ENCODE assay signal across 9 cellular contexts in the genomic region with DNA sequence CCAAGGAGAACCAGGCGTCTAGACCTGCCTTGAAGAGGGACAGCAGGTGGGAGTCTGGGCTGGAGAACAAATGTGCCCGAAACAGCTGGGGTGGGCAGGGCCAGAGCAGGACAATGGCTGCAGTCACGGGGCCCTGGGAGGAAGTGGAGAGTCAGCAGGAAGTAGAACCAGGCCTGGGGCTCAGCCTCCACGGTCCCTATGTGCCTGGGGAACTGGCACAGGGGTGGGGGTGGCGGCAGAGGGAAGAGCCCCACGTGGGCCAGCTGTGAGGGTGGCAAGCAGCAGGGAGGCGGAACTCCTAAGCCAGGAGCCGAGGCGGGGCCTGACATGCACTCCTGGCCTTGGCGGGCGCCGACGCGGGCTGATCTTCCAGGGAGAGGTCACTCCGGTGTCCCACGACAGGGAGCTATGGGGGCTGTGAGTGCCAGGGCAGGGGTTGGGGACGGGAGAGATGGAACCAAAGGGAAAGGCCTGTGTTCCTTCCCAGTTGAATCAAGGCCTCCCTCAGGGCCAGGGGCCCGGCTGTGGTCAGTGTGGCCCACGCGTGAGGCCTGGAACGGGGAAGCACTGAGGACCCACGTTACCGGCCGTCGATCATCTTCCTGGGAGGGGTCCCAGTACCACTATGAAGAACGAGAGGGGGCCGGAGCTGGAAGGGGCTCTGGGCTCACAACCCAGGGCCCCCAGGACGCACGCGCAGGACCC. TPM values are rescaled to one million over a fixed set of nuclear protein-coding genes. Genes with fewer than 3 reads are reported as not detected.
A peak's percentile ranks its signal among the peaks of the same experiment; 100 is the strongest.
DNase-seq lines count a peak whose midpoint lies in the region; ATAC-seq, FAIRE-seq and TF ChIP-seq lines count a peak whose summit lies in the region.
"Had no signal": no experiment of that assay in that cellular context is flagged by ENCODE, and none has a peak within 500 bp of the region (broad histone marks: within the 10 kb centered on the region; RNA-seq: fewer than 3 reads in every experiment).

No MANE protein-coding gene starts in this region.

- intact Hi-C loops in CD14-positive monocyte (cut with micrococcal nuclease) (no loop called here), activated B cell treated with CpG ODN at 0.5 μM for 24 hours (cut with micrococcal nuclease) (no loop called here), left cardiac atrium (cut with DNase I) (no loop called here), pancreas (cut with DNase I) (no loop called here)
- intact Hi-C loops in activated CD8-positive, alpha-beta T cell treated with anti-CD3 and anti-CD28 coated beads for 36 hours (cut with micrococcal nuclease) = no loop called here

- H3K4me1 Mint-ChIP-seq in CD14-positive monocyte = peaks cover 30% of the 10 kb centered on the region
- peaks cover 7% of the 10 kb centered on the region for H3K4me1 Mint-ChIP-seq in activated B cell treated with CpG ODN at 0.5 μM for 24 hours
- H3K4me1 Mint-ChIP-seq in activated CD8-positive, alpha-beta T cell treated with anti-CD3 and anti-CD28 coated beads for 36 hours (ENCODE audit: low read depth) = no peaks in the 10 kb centered on the region

- TF ChIP-seq CTCF in CD14-positive monocyte (IDR thresholded peaks at IDR 0.05) (no peak), activated B cell treated with CpG ODN at 0.5 μM for 24 hours (IDR thresholded peaks at IDR 0.05) (no peak), pancreas (IDR thresholded peaks at IDR 0.05) (no peak)
- no peak for TF ChIP-seq CTCF in activated CD8-positive, alpha-beta T cell treated with anti-CD3 and anti-CD28 coated beads for 36 hours (IDR thresholded peaks at IDR 0.05)

- H3K4me3 Mint-ChIP-seq in CD14-positive monocyte (peak overlapping the region; percentile 77 to 91), activated B cell treated with CpG ODN at 0.5 μM for 24 hours (no peak overlapping the region)
- H3K4me3 Mint-ChIP-seq in activated CD8-positive, alpha-beta T cell treated with anti-CD3 and anti-CD28 coated beads for 36 hours = no peak overlapping the region

- FAIRE-seq in pancreas (lab: Jason Lieb, UNC) = no peak
- FAIRE-seq: colon had no signal

- peak; percentile 98 for DNase-seq in CD14-positive monocyte (ENCODE audit: low spot score)
- no peak for DNase-seq in activated B cell treated with CpG ODN at 0.5 μM for 24 hours
- peak; percentile 83 for DNase-seq in left cardiac atrium
- DNase-seq in pancreas = peak in 4 of 6 donors; percentile 34 to 74 (median 51)
- no peak for DNase-seq in NCI-H2196 treated with DMSO at 0.1 percent for 48 hours (lab: John Stamatoyannopoulos, UW; ENCODE audit: unreplicated experiment)
- no peak for DNase-seq in HuH-7.5 (ENCODE audit: low spot score)
- no peak for DNase-seq in activated CD8-positive, alpha-beta T cell treated with anti-CD3 and anti-CD28 coated beads for 36 hours

- WGBS in pancreas, 2 donors = 70 to 79% methylated on average over 26 to 30 of the region's 30 CpGs

- CTCF ChIA-PET in activated B cell treated with CpG ODN at 0.5 μM for 24 hours (lab: Charles Lee) = interaction anchor here (1.5 kb wide), 1 partner anchor 17 kb away, joined by 3 read pairs; no protein-coding TSS in a partner anchor
- CTCF ChIA-PET in activated CD8-positive, alpha-beta T cell treated with anti-CD3 and anti-CD28 coated beads for 36 hours (lab: Charles Lee) = interaction anchor here (0.8 kb wide), 1 partner anchor 17 kb away, joined by 3 read pairs; no protein-coding TSS in a partner anchor

- H3K27ac ChIP-seq in pancreas = peak overlapping the region in 3 of 4 donors; percentile 15 to 70 (median 33)

- H3K27me3 ChIP-seq in pancreas = no peaks in the 10 kb centered on the region

- no peaks in the 10 kb centered on the region for H3K9me3 ChIP-seq in pancreas

- H3K27ac Mint-ChIP-seq in CD14-positive monocyte (peak overlapping the region; percentile 92 to 96 (median 93)), activated B cell treated with CpG ODN at 0.5 μM for 24 hours (no peak overlapping the region)
- no peak overlapping the region for H3K27ac Mint-ChIP-seq in activated CD8-positive, alpha-beta T cell treated with anti-CD3 and anti-CD28 coated beads for 36 hours

- no peaks in the 10 kb centered on the region for H3K4me1 ChIP-seq in pancreas

- ATAC-seq in activated B cell treated with CpG ODN at 0.5 μM for 24 hours (ENCODE audit: low read depth) (peak; percentile 25), left cardiac atrium (peak; percentile 60 to 77), pancreas (peak; percentile 61 to 84 (median 80)), GM19023 (IDR thresholded peaks at IDR 0.05; ENCODE audit: unreplicated experiment) (no peak)
- no peak for ATAC-seq in activated CD8-positive, alpha-beta T cell treated with anti-CD3 and anti-CD28 coated beads for 36 hours

- POLR2A ChIA-PET in activated B cell treated with CpG ODN at 0.5 μM for 24 hours (lab: Charles Lee) = no interaction called here
- POLR2A ChIA-PET in activated CD8-positive, alpha-beta T cell treated with anti-CD3 and anti-CD28 coated beads for 36 hours (lab: Charles Lee) = no interaction called here

- peaks cover 0 to 2% (median 0%) of the 10 kb centered on the region in 3 donors for H3K27me3 Mint-ChIP-seq in CD14-positive monocyte (ENCODE audit: low read depth in 3 of 3)
- no peaks in the 10 kb centered on the region for H3K27me3 Mint-ChIP-seq in activated B cell treated with CpG ODN at 0.5 μM for 24 hours
- H3K27me3 Mint-ChIP-seq in activated CD8-positive, alpha-beta T cell treated with anti-CD3 and anti-CD28 coated beads for 36 hours = no peaks in the 10 kb centered on the region

- H3K9me3 Mint-ChIP-seq in CD14-positive monocyte (peaks cover 0 to 3% (median 0%) of the 10 kb centered on the region in 7 donors), activated B cell treated with CpG ODN at 0.5 μM for 24 hours (no peaks in the 10 kb centered on the region)
- no peaks in the 10 kb centered on the region for H3K9me3 Mint-ChIP-seq in activated CD8-positive, alpha-beta T cell treated with anti-CD3 and anti-CD28 coated beads for 36 hours

- no peak overlapping the region for H3K4me3 ChIP-seq in pancreas

- H3K36me3 ChIP-seq in pancreas = no peaks in the 10 kb centered on the region

- H3K36me3 Mint-ChIP-seq in CD14-positive monocyte (peaks cover 26 to 44% of the 10 kb centered on the region in 2 donors), activated B cell treated with CpG ODN at 0.5 μM for 24 hours (ENCODE audit: low read depth) (peaks cover 17% of the 10 kb centered on the region)
- peaks cover 6% of the 10 kb centered on the region for H3K36me3 Mint-ChIP-seq in activated CD8-positive, alpha-beta T cell treated with anti-CD3 and anti-CD28 coated beads for 36 hours (ENCODE audit: low read depth)

RNA-seq across cellular contexts. Expression of gene TIMM22, which starts 42.7 kb away (rescaled TPM):
- 10 to 100 TPM; 13.1 to 13.6 TPM for polyA plus RNA-seq in CD14-positive monocyte
- 10.7 and 11.1 TPM in 2 replicates for total RNA-seq in activated B cell treated with CpG ODN at 0.5 μM for 24 hours
- total RNA-seq in left cardiac atrium = 10 to 100 TPM; 13.2 to 15.6 TPM
- 1 to 10 TPM; 3.1 to 6.0 (median 4.6) TPM for total RNA-seq in pancreas
- 1 to 10 TPM; 3.9 to 6.5 TPM for polyA plus RNA-seq in pancreas
- total RNA-seq in activated CD8-positive, alpha-beta T cell treated with anti-CD3 and anti-CD28 coated beads for 36 hours = 10 to 100 TPM in 1 of 2 experiments, 1 to 10 TPM in 1; 8.8 to 10.2 TPM

Comparison
In these comparisons a context has a peak if more than half of its experiments do, and no peak if none do; other contexts are left out.
1. DNase-seq: peak in CD14-positive monocyte (single experiment), left cardiac atrium (single experiment) and pancreas (4 of 6); none in activated B cell treated with CpG ODN at 0.5 μM for 24 hours (single experiment), NCI-H2196 treated with DMSO at 0.1 percent for 48 hours (single experiment), HuH-7.5 (single experiment) and activated CD8-positive, alpha-beta T cell treated with anti-CD3 and anti-CD28 coated beads for 36 hours (single experiment).
2. H3K27ac Mint-ChIP-seq: peak in CD14-positive monocyte (7 of 7); none in activated B cell treated with CpG ODN at 0.5 μM for 24 hours (single experiment) and activated CD8-positive, alpha-beta T cell treated with anti-CD3 and anti-CD28 coated beads for 36 hours (single experiment).
3. H3K4me3 Mint-ChIP-seq: peak in CD14-positive monocyte (2 of 2); none in activated B cell treated with CpG ODN at 0.5 μM for 24 hours (single experiment) and activated CD8-positive, alpha-beta T cell treated with anti-CD3 and anti-CD28 coated beads for 36 hours (single experiment).
4. ATAC-seq: peak in activated B cell treated with CpG ODN at 0.5 μM for 24 hours (single experiment), left cardiac atrium (2 of 2) and pancreas (4 of 4); none in activated CD8-positive, alpha-beta T cell treated with anti-CD3 and anti-CD28 coated beads for 36 hours (single experiment) and GM19023 (single experiment).